ENCODE assay signal across 11 cellular contexts in genomic region chr13:37127706-37128241, GRCh38. TPM values are rescaled to one million over a fixed set of nuclear protein-coding genes. Genes with fewer than 3 reads are reported as not detected.
DNase-seq lines count a peak whose midpoint lies in the region; ATAC-seq and TF ChIP-seq lines count a peak whose summit lies in the region.
"Had no signal": no experiment of that assay in that cellular context is flagged by ENCODE, and none has a peak within 500 bp of the region (broad histone marks: within the 10 kb centered on the region; RNA-seq: fewer than 3 reads in every experiment).

No MANE protein-coding gene starts in this region.

- peak in 2 of 4 donors; percentile 16 to 52 for TF ChIP-seq EP300 in sigmoid colon (IDR thresholded peaks at IDR 0.05)

- no peak overlapping the region for H2AFZ ChIP-seq in neural progenitor cell (replicated peaks)

- in situ Hi-C loops in astrocyte of the spinal cord (cut with HindIII; ENCODE audit: low sequenced_read_pairs), result no loop called here

- H3K27me3 ChIP-seq in sigmoid colon, result no peaks in the 10 kb centered on the region
- no peaks in the 10 kb centered on the region for H3K27me3 ChIP-seq in neural progenitor cell

- no peaks in the 10 kb centered on the region for H4K20me1 ChIP-seq in neural progenitor cell (ENCODE audit: low read depth)

- H3K4me3 ChIP-seq in astrocyte of the spinal cord (ENCODE audit: low read depth, low read length) (no peak overlapping the region), sigmoid colon (no peak overlapping the region), neural progenitor cell (no peak overlapping the region)

- 49 to 61% methylated on average over 3 of the region's 3 CpGs for WGBS in sigmoid colon, 2 donors

- no peaks in the 10 kb centered on the region for H3K27me3 Mint-ChIP-seq in neural progenitor cell (ENCODE audit: insufficient read depth, low read depth)

- no peaks in the 10 kb centered on the region for H3F3A ChIP-seq in neural progenitor cell (ENCODE audit: low read depth)

- H3K4me1 ChIP-seq in sigmoid colon (peaks cover 0 to 31% (median 19%) of the 10 kb centered on the region in 4 donors), neural progenitor cell (no peaks in the 10 kb centered on the region)

- DNase-seq in GM03348 (ENCODE audit: low spot score) (peak; percentile 62), astrocyte of the spinal cord (ENCODE audit: low read depth, low spot score) (peak; percentile 95), hepatic stellate cell (ENCODE audit: low spot score) (peak; percentile 22), sigmoid colon (no peak), neural progenitor cell (ENCODE audit: low spot score) (no peak), cortex of kidney (lab: John Stamatoyannopoulos, UW) (no peak)
- DNase-seq in activated CD8-positive, alpha-beta memory T cell treated with anti-CD3 and anti-CD28 coated beads for 24 hours, result no peak
- DNase-seq: DND-41 had no signal

- H3K36me3 ChIP-seq in sigmoid colon (no peaks in the 10 kb centered on the region), neural progenitor cell (no peaks in the 10 kb centered on the region)

- H3K4me3 Mint-ChIP-seq in neural progenitor cell, result no peak overlapping the region

- peak overlapping the region; percentile 27 to 77 (median 68) for H3K27ac ChIP-seq in sigmoid colon
- no peak overlapping the region for H3K27ac ChIP-seq in neural progenitor cell
- H3K27ac ChIP-seq: RWPE1 had no signal

- no peaks in the 10 kb centered on the region for H3K79me2 ChIP-seq in neural progenitor cell (ENCODE audit: low read depth)

- H3K4me1 Mint-ChIP-seq in neural progenitor cell, result no peaks in the 10 kb centered on the region

- H3K9me3 ChIP-seq in sigmoid colon, result no peaks in the 10 kb centered on the region
- no peaks in the 10 kb centered on the region for H3K9me3 ChIP-seq in neural progenitor cell (ENCODE audit: low read depth)

- no peaks in the 10 kb centered on the region for H3K9me3 Mint-ChIP-seq in neural progenitor cell

- no peaks in the 10 kb centered on the region for H3K36me3 Mint-ChIP-seq in neural progenitor cell

- H3K4me2 ChIP-seq in neural progenitor cell, result no peak overlapping the region

- TF ChIP-seq POLR2A in sigmoid colon (IDR thresholded peaks at IDR 0.05), result no peak

- no peak for ATAC-seq in GM21619 (IDR thresholded peaks at IDR 0.05; ENCODE audit: unreplicated experiment)

- TF ChIP-seq CTCF in astrocyte of the spinal cord (IDR thresholded peaks at IDR 0.05; ENCODE audit: low read depth, low read length) (no peak), sigmoid colon (IDR thresholded peaks at IDR 0.05) (no peak), neural progenitor cell (IDR thresholded peaks at IDR 0.05) (no peak)

- H3K27ac Mint-ChIP-seq in neural progenitor cell, result no peak overlapping the region

- no peak overlapping the region for H3K9ac ChIP-seq in neural progenitor cell

- intact Hi-C loops in sigmoid colon (cut with DNase I), result loop anchor here (10.0 kb wide), 1 partner anchor 357 kb away; no protein-coding TSS in a partner anchor

RNA-seq across cellular contexts. Expression of gene CSNK1A1L, which starts 22.3 kb away (rescaled TPM):
- total RNA-seq in sigmoid colon (not detected), neural progenitor cell (ENCODE audit: low replicate concordance) (not detected in 2 replicates)
- not detected for polyA plus RNA-seq in sigmoid colon
- total RNA-seq: liver had no signal
- polyA plus RNA-seq: liver had no signal

Comparison
In these comparisons a context has a peak if more than half of its experiments do, and no peak if none do; other contexts are left out.
1. DNase-seq: peak in GM03348 (single experiment), astrocyte of the spinal cord (single experiment) and hepatic stellate cell (single experiment); none in sigmoid colon (single experiment), activated CD8-positive, alpha-beta memory T cell treated with anti-CD3 and anti-CD28 coated beads for 24 hours (single experiment), neural progenitor cell (single experiment) and cortex of kidney (single experiment).